In genomic region chr1:225923692-225924555, GRCh38 we compare ENCODE assay signal across 8 cellular contexts. TPM values are rescaled to one million over a fixed set of nuclear protein-coding genes. Genes with fewer than 3 reads are reported as not detected.
DNase-seq lines count a peak whose midpoint lies in the region; ATAC-seq, FAIRE-seq and TF ChIP-seq lines count a peak whose summit lies in the region.

Gene PYCR2 (minus strand): TSS chr1:225924250. CDS start chr1:225924110, 140 bp downstream.

- DNase-seq in GM12892 (ENCODE audit: insufficient read length) (peak; percentile 99), NCI-H146 (lab: John Stamatoyannopoulos, UW) (peak; percentile 97), T-helper 1 cell (peak; percentile 89 to 97 (median 90)), adrenal gland (peak; percentile 95 to 98 (median 96)), left cardiac atrium (peak; percentile 97), prostate gland (ENCODE audit: low spot score) (peak; percentile 95)

- TF ChIP-seq POLR2A in GM12892 (IDR thresholded peaks at IDR 0.05; ENCODE audit: low read depth, low read length) (peak; percentile 93), adrenal gland (IDR thresholded peaks at IDR 0.05) (peak; percentile 74 to 88), prostate gland (IDR thresholded peaks at IDR 0.05) (peak; percentile 99)

- WGBS in adrenal gland, 4 donors: 0 to 1% (median 0%) methylated on average over 12 to 80 of the region's 80 CpGs
- WGBS in prostate gland: 1% methylated on average over 80 of the region's 80 CpGs
- under 1% methylated on average over 80 of the region's 80 CpGs for WGBS in urinary bladder

- H3K4me1 ChIP-seq in adrenal gland (replicated peaks in 1 of 2) (peaks cover 6 to 33% of the 10 kb centered on the region in 2 donors), prostate gland (replicated peaks) (peaks cover 11% of the 10 kb centered on the region), urinary bladder (ENCODE audit: insufficient read depth) (no peaks in the 10 kb centered on the region)

- peaks cover 0 to 13% of the 10 kb centered on the region in 2 donors for H3K36me3 ChIP-seq in adrenal gland (replicated peaks in 1 of 2)
- H3K36me3 ChIP-seq in prostate gland: no peaks in the 10 kb centered on the region
- no peaks in the 10 kb centered on the region for H3K36me3 ChIP-seq in urinary bladder (ENCODE audit: insufficient read depth)

- peak; percentile 94 for FAIRE-seq in GM12892 (lab: Jason Lieb, UNC)

- peak; percentile 99 for ATAC-seq in HG02852 (IDR thresholded peaks at IDR 0.05; ENCODE audit: unreplicated experiment)
- ATAC-seq in left cardiac atrium: peak; percentile 98 to 99

- H3K27ac ChIP-seq in adrenal gland (peak within 1 kb of the TSS; percentile 64 to 96 (median 82)), prostate gland (peak within 1 kb of the TSS; percentile 82 to 88), urinary bladder (ENCODE audit: low read depth) (peak within 1 kb of the TSS; percentile 82)

- H3K4me3 ChIP-seq in adrenal gland: peak within 1 kb of the TSS; percentile 25 to 98 (median 66)
- peak within 1 kb of the TSS; percentile 69 to 86 for H3K4me3 ChIP-seq in prostate gland
- peak within 1 kb of the TSS; percentile 76 for H3K4me3 ChIP-seq in urinary bladder (ENCODE audit: low read depth, low read length)

- H3K9me3 ChIP-seq in adrenal gland (replicated peaks in 1 of 3) (no peaks in the 10 kb centered on the region), prostate gland (no peaks in the 10 kb centered on the region)

- no peak for TF ChIP-seq CTCF in adrenal gland (IDR thresholded peaks at IDR 0.05)
- TF ChIP-seq CTCF in prostate gland (IDR thresholded peaks at IDR 0.05): peak in 2 of 4 experiments; percentile 17 to 22

- intact Hi-C loops in adrenal gland (cut with DNase I): no loop called here
- intact Hi-C loops in left cardiac atrium (cut with DNase I): no loop called here
- intact Hi-C loops in prostate gland (cut with DNase I): no loop called here

- no peaks in the 10 kb centered on the region for H3K27me3 ChIP-seq in adrenal gland
- no peaks in the 10 kb centered on the region for H3K27me3 ChIP-seq in prostate gland (replicated peaks; ENCODE audit: insufficient read depth)

RNA-seq across cellular contexts. Expression of gene PYCR2, which starts in this region (rescaled TPM):
- 48.3 TPM for polyA plus RNA-seq in GM12892 (2012; ENCODE audit: missing spikeins)
- total RNA-seq in adrenal gland: 100 to 1,000 TPM in 2 of 8 donors, 10 to 100 TPM in 6; 76.0 to 135 (median 85.1) TPM
- polyA plus RNA-seq in adrenal gland: 100 to 1,000 TPM in 1 of 3 donors, 10 to 100 TPM in 2; 82.5 to 122 (median 85.3) TPM
- total RNA-seq in left cardiac atrium: 10 to 100 TPM; 58.0 to 58.8 TPM
- 10 to 100 TPM; 70.8 to 80.2 TPM for total RNA-seq in prostate gland
- total RNA-seq in urinary bladder: 19.5 TPM
- 100 TPM for polyA plus RNA-seq in urinary bladder

Comparison
In these comparisons a context has a peak if more than half of its experiments do, and no peak if none do; other contexts are left out.
1. Peak in every context shown above with its lines: DNase-seq, ATAC-seq, H3K4me3 ChIP-seq and H3K27ac ChIP-seq.